8 cellular contexts compared by ENCODE assay signal in the genomic region with DNA sequence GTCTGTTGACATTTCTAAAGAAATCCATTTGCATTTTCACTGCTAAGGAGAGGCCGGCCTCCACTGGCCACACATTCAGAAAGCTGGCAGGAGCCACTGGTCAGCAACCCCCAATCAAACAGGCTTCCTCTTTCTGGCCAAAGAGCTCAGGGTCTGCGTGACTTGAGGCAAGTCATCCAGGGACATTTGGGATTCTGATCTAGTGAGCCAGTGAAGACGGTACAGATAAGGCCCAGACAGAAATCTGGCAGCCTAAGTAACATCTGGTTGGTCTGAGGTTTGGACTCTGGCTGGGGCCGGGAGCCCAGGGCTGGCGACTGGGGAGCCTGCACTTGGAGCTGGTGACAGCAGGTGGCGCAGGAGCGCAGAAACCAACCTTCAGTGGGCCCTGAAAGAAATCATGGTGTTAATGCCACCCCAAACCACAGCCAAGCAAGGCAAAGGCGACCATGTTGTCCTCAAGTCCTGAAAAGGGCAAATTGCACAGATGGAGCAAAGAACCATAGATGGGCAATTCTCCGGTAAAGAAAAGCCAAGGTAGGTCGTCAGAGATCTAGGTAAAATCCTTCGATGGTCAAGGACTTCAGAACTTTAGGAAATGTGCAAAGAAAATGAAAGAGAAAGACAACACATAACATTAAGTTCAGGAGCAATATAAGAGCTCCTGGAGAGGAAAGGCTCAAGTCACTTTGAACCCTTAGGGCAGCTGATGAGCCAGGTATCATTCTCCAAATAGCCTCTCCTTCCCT.
DNase-seq lines count a peak whose midpoint lies in the region; ATAC-seq, FAIRE-seq and TF ChIP-seq lines count a peak whose summit lies in the region.

No MANE protein-coding gene starts in this region.

- BruUV-seq in PC-9 (replicated peaks; lab: Mats Ljungman, UMichigan) (no TSS peak), mammary epithelial cell (replicated peaks; lab: Mats Ljungman, UMichigan) (no TSS peak)

- dilution Hi-C loops in mammary epithelial cell (cut with HindIII; ENCODE audit: low sequenced_read_pairs): no loop called here

- H3K9ac ChIP-seq in mammary epithelial cell (ENCODE audit: insufficient read depth, low read length) (no peak overlapping the region), kidney (ENCODE audit: low read length in 2 of 2) (no peak overlapping the region)

- DNase-seq in PC-9 (peak in 1 of 2 experiments; percentile 59), mammary epithelial cell (no peak), kidney (peak; percentile 91)
- peak; percentile 12 for DNase-seq in stimulated activated CD4-positive, alpha-beta T cell treated with anti-CD3 and anti-CD28 coated beads, Interleukin-1b, Interleukin-23, amount 100 ng/mL, for 48 hours

- H3K36me3 ChIP-seq in PC-9 (ENCODE audit: low read depth) (no peaks in the 10 kb centered on the region), mammary epithelial cell (ENCODE audit: insufficient read depth, low read length) (no peaks in the 10 kb centered on the region), kidney (ENCODE audit: control insufficient read depth in 1 of 2, insufficient read depth in 2 of 2, low read length in 2 of 2) (no peaks in the 10 kb centered on the region)

- peaks cover 3% of the 10 kb centered on the region; the same call in 1 of the 2 replicates for H3F3A ChIP-seq in PC-9 (ENCODE audit: insufficient read depth, low read depth)

- POLR2A ChIA-PET in PC-9 (lab: Charles Lee; ENCODE audit: unreplicated experiment): no interaction called here

- H3K79me2 ChIP-seq in PC-9 (ENCODE audit: low read depth) (no peaks in the 10 kb centered on the region), mammary epithelial cell (ENCODE audit: insufficient read depth, low read length) (no peaks in the 10 kb centered on the region)

- H3K27ac ChIP-seq in C4-2B (no peak overlapping the region), PC-9 (no peak overlapping the region), mammary epithelial cell (ENCODE audit: insufficient read depth, low read depth, low read length) (no peak overlapping the region), kidney (ENCODE audit: low read depth in 2 of 2, low read length in 2 of 2) (no peak overlapping the region)

- CTCF ChIA-PET in PC-9 (lab: Charles Lee) (interaction anchor here (0.6 to 1.1 kb wide), 2 partner anchors 41 to 107 kb away, joined by 3 to 4 read pairs; no protein-coding TSS in a partner anchor), mammary epithelial cell (lab: Charles Lee; ENCODE audit: low non-redundant PET) (interaction anchor here (0.6 kb wide), 1 partner anchor 330 kb away, joined by 4 read pairs; no protein-coding TSS in a partner anchor)

- H3K4me1 ChIP-seq in PC-9 (replicated peaks; ENCODE audit: insufficient read depth) (peaks cover 4% of the 10 kb centered on the region), mammary epithelial cell (ENCODE audit: insufficient read depth, low read length) (peaks cover under 1% of the 10 kb centered on the region), kidney (ENCODE audit: control insufficient read depth in 1 of 2, insufficient read depth in 1 of 2, low read depth in 1 of 2, low read length in 2 of 2) (peaks cover 0 to 1% of the 10 kb centered on the region in 2 donors)

- in situ Hi-C loops in mammary epithelial cell (cut with MboI; ENCODE audit: low sequenced_read_pairs in 2 of 2): loop anchor here in 1 of 2 donors (5.0 to 10.0 kb wide), 2 partner anchors 287 to 561 kb away; no protein-coding TSS in a partner anchor

- 49% methylated on average over 9 of the region's 11 CpGs for WGBS in mammary epithelial cell (ENCODE audit: low coverage, missing lambda C conversion rate)

- peak; percentile 33 for FAIRE-seq in kidney (lab: Jason Lieb, UNC)

- no peaks in the 10 kb centered on the region for H4K20me1 ChIP-seq in PC-9 (ENCODE audit: insufficient read depth)
- no peaks in the 10 kb centered on the region for H4K20me1 ChIP-seq in mammary epithelial cell (ENCODE audit: insufficient read depth, low read length)

- intact Hi-C loops in PC-9 (cut with micrococcal nuclease; ENCODE audit: unreplicated experiment) (loop anchor here (1.0 kb wide), 1 partner anchor 290 kb away; no protein-coding TSS in a partner anchor), mammary epithelial cell (cut with micrococcal nuclease) (loop anchor here (1.0 to 5.0 kb wide), 3 partner anchors 290 to 558 kb away; no protein-coding TSS in a partner anchor), kidney (cut with DNase I) (loop anchor here (10.0 kb wide), 1 partner anchor 289 kb away; no protein-coding TSS in a partner anchor)

- no peaks in the 10 kb centered on the region for H3K9me2 ChIP-seq in PC-9 (ENCODE audit: insufficient read depth)

- ATAC-seq in GM18907 (IDR thresholded peaks at IDR 0.05; ENCODE audit: unreplicated experiment): peak; percentile 78
- ATAC-seq in HG03342 (IDR thresholded peaks at IDR 0.05; ENCODE audit: unreplicated experiment): peak; percentile 77
- no peak for ATAC-seq in GM18517 (IDR thresholded peaks at IDR 0.05; ENCODE audit: unreplicated experiment)

- H3K4me3 ChIP-seq in PC-9: no peak overlapping the region
- no peak overlapping the region for H3K4me3 ChIP-seq in mammary epithelial cell (replicated peaks in 1 of 3; ENCODE audit: insufficient read depth in 1 of 3, low read depth in 2 of 3, low read length in 3 of 3)
- H3K4me3 ChIP-seq in kidney (ENCODE audit: low read length in 2 of 2): no peak overlapping the region

- H3K4me2 ChIP-seq in PC-9 (no peak overlapping the region), mammary epithelial cell (ENCODE audit: insufficient read depth, low read depth, low read length) (no peak overlapping the region)

- peak overlapping the region; percentile 67 for H2AFZ ChIP-seq in PC-9
- H2AFZ ChIP-seq in mammary epithelial cell (ENCODE audit: low read depth, low read length): peak overlapping the region; percentile 59

- H3K27me3 ChIP-seq in PC-9 (ENCODE audit: insufficient read depth, low read depth): no peaks in the 10 kb centered on the region
- H3K27me3 ChIP-seq in mammary epithelial cell (ENCODE audit: insufficient read depth, low read length): no peaks in the 10 kb centered on the region

- H3K9me3 ChIP-seq in PC-9 (ENCODE audit: insufficient read depth, low read depth): no peaks in the 10 kb centered on the region
- H3K9me3 ChIP-seq in mammary epithelial cell (replicated peaks; ENCODE audit: insufficient read depth, low read length): no peaks in the 10 kb centered on the region
- H3K9me3 ChIP-seq in kidney (ENCODE audit: control insufficient read depth in 1 of 2, low read length in 2 of 2): no peaks in the 10 kb centered on the region

- TF ChIP-seq CTCF in C4-2B (conservative IDR thresholded peaks at IDR 0.05) (peak; percentile 89), PC-9 (conservative IDR thresholded peaks at IDR 0.05) (peak; percentile 93), mammary epithelial cell (conservative IDR thresholded peaks at IDR 0.05 in 1 of 2, IDR thresholded peaks at IDR 0.05 in 1 of 2; ENCODE audit: extremely low read depth in 1 of 2, insufficient read depth in 1 of 2, low read depth in 1 of 2, low read length in 2 of 2) (peak; percentile 92 to 98), kidney (IDR thresholded peaks at IDR 0.05; ENCODE audit: borderline replicate concordance, extremely low read depth, insufficient read depth) (peak; percentile 89)
